In the genomic region with DNA sequence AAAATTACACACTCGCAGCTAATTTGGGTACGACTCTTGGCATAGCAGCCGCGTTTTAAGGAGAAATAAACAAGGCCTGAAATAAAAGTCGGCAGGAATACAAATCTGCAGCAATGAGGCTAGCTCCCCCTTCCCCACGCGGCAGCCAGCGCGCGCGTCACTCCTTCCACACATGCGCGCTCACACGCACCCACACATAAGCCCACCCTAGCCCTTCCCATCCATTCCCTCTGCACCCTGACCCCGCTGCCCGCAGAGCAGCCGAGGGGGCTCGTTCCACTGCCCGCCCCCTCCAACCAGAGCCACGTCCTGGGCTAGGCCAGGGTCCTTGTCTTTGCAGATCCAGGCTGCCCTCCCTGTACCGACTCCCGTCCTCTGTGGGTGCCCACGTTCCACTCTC, we compare ENCODE assay signal across 18 cellular contexts.
DNase-seq lines count a peak whose midpoint lies in the region; TF ChIP-seq lines count a peak whose summit lies in the region.
"Had no signal": no experiment of that assay in that cellular context is flagged by ENCODE, and none has a peak within 500 bp of the region (broad histone marks: within the 10 kb centered on the region; RNA-seq: fewer than 3 reads in every experiment).

No MANE protein-coding gene starts in this region.

- peaks cover 23 to 41% of the 10 kb centered on the region in 2 experiments for H3K27me3 ChIP-seq in mesenchymal stem cell (ENCODE audit: control insufficient read depth in 1 of 2, insufficient read depth in 1 of 2, low read length in 2 of 2)
- H3K27me3 ChIP-seq: SJCRH30 had no signal

- H4K8ac ChIP-seq in mesenchymal stem cell (ENCODE audit: low read length), result peak overlapping the region; percentile 27

- H3K4me1 ChIP-seq in mesenchymal stem cell (ENCODE audit: control insufficient read depth, insufficient read depth, low read depth, low read length), result peaks cover 16% of the 10 kb centered on the region

- H3K27ac ChIP-seq in VCaP, result peak overlapping the region; percentile 97; the same call in 1 of the 2 replicates
- peak overlapping the region; percentile 61 for H3K27ac ChIP-seq in cingulate gyrus (ENCODE audit: low read depth, low read length)
- no peak overlapping the region for H3K27ac ChIP-seq in mesenchymal stem cell (ENCODE audit: low read length, poor library complexity, severe bottlenecking)
- peak overlapping the region; percentile 59 for H3K27ac ChIP-seq in temporal lobe (ENCODE audit: low read depth, low read length)
- H3K27ac ChIP-seq: SJCRH30 had no signal

- TF ChIP-seq CTCF in VCaP (conservative IDR thresholded peaks at IDR 0.05), result no peak

- H2BK12ac ChIP-seq in mesenchymal stem cell (ENCODE audit: low read length in 2 of 2), result no peak overlapping the region

- no peak overlapping the region for H3K4me3 ChIP-seq in mesenchymal stem cell (ENCODE audit: insufficient read depth in 1 of 2, low read depth in 1 of 2, low read length in 2 of 2)
- H3K4me3 ChIP-seq: SJCRH30 had no signal

- peak overlapping the region in 1 of 2 experiments; percentile 26 for H3K14ac ChIP-seq in mesenchymal stem cell (ENCODE audit: low read length in 2 of 2)

- no peak overlapping the region for H2AFZ ChIP-seq in mesenchymal stem cell (ENCODE audit: low read depth, low read length)

- peak overlapping the region; percentile 58 for H4K91ac ChIP-seq in mesenchymal stem cell (ENCODE audit: low read length)

- WGBS in mesenchymal stem cell, result 75% methylated on average over 23 of the region's 23 CpGs

- no peaks in the 10 kb centered on the region for H3K79me1 ChIP-seq in mesenchymal stem cell (replicated peaks; ENCODE audit: low read length, poor library complexity, severe bottlenecking)

- in situ Hi-C loops in ACHN (cut with HindIII; ENCODE audit: low pct_ligation_motif_present, low pct_unique_long_range_greater_than_20kb, low sequenced_read_pairs), result no loop called here

- peak overlapping the region; percentile 49 for H2BK5ac ChIP-seq in mesenchymal stem cell (ENCODE audit: low read depth, low read length, poor library complexity, severe bottlenecking)

- no peak overlapping the region for H3K18ac ChIP-seq in mesenchymal stem cell (ENCODE audit: low read depth in 1 of 2, low read length in 2 of 2)

- H3K9me3 ChIP-seq in mesenchymal stem cell (ENCODE audit: control insufficient read depth, low read length), result no peaks in the 10 kb centered on the region
- H3K9me3 ChIP-seq: SJCRH30 had no signal

- no peak overlapping the region for H3K4me2 ChIP-seq in mesenchymal stem cell (ENCODE audit: low read length, poor library complexity, severe bottlenecking)

- H2BK15ac ChIP-seq in mesenchymal stem cell (ENCODE audit: low read depth, poor library complexity, severe bottlenecking), result peak overlapping the region; percentile 83

- no peak overlapping the region for H3K9ac ChIP-seq in mesenchymal stem cell (ENCODE audit: low read length)

- no peak overlapping the region for H3K4ac ChIP-seq in mesenchymal stem cell (ENCODE audit: low read depth in 1 of 2, low read length in 2 of 2)

- DNase-seq in mesenchymal stem cell (no peak), ACHN (no peak)
- DNase-seq in stimulated activated CD4-positive, alpha-beta T cell treated with anti-CD3 and anti-CD28 coated beads, Interleukin-4, amount 100 ng/mL, for 4 hours, result no peak
- no peak for DNase-seq in activated CD4-positive, alpha-beta T cell treated with anti-CD3 and anti-CD28 coated beads for 4 hours
- DNase-seq: CD4-positive, CD25-positive, alpha-beta regulatory T cell; DMS79 treated with DMSO at 0.1 percent for 48 hours; IMR-90; MV-4-11; NCI-H1105 treated with DMSO at 0.1 percent for 48 hours; NCI-H2029 treated with DMSO at 0.1 percent for 48 hours; NCI-H226; NCI-H524; NCI-H774; NK-92 treated with Interleukin-12 subunit alpha and Interleukin-12 subunit beta, amount 100 ng/mL, for 24 hours; SJCRH30 had no signal

- no peak overlapping the region for H2BK120ac ChIP-seq in mesenchymal stem cell (ENCODE audit: low read depth, low read length)

- H3K36me3 ChIP-seq in mesenchymal stem cell (ENCODE audit: control insufficient read depth in 1 of 2, insufficient read depth in 2 of 2, low read depth in 1 of 2, low read length in 2 of 2), result no peaks in the 10 kb centered on the region
- H3K36me3 ChIP-seq: SJCRH30 had no signal

- H2AK5ac ChIP-seq in mesenchymal stem cell (ENCODE audit: low read length, severe bottlenecking), result no peak overlapping the region

- no peak overlapping the region for H3K23ac ChIP-seq in mesenchymal stem cell (ENCODE audit: low read length in 2 of 2)
